27 cellular contexts compared by ENCODE assay signal in genomic region chr19:5498817-5499535, GRCh38. TPM values are rescaled to one million over a fixed set of nuclear protein-coding genes. Genes with fewer than 3 reads are reported as not detected.
DNase-seq lines count a peak whose midpoint lies in the region; ATAC-seq and TF ChIP-seq lines count a peak whose summit lies in the region.
"Had no signal": no experiment of that assay in that cellular context is flagged by ENCODE, and none has a peak within 500 bp of the region (broad histone marks: within the 10 kb centered on the region; RNA-seq: fewer than 3 reads in every experiment).

No MANE protein-coding gene starts in this region.

- no peak overlapping the region for H3K27ac ChIP-seq in gastrocnemius medialis
- H3K27ac ChIP-seq: BLaER1 treated with 17β-estradiol and CSF1 and Interleukin-3, amounts not matched to agents 10 nM and 100 nM; cardiac muscle cell; foreskin keratinocyte; psoas muscle; skin epidermis; suprapubic skin; uterus had no signal

- TF ChIP-seq POLR2A in gastrocnemius medialis (IDR thresholded peaks at IDR 0.05), result no peak

- H3K9me3 ChIP-seq in NT2/D1 (ENCODE audit: insufficient read depth, low read length), result peaks cover 29% of the 10 kb centered on the region
- H3K9me3 ChIP-seq in gastrocnemius medialis, result peaks cover 0 to 5% (median 0%) of the 10 kb centered on the region in 3 donors

- TF ChIP-seq CTCF in neural crest cell (conservative IDR thresholded peaks at IDR 0.05), result no peak
- TF ChIP-seq CTCF in gastrocnemius medialis (IDR thresholded peaks at IDR 0.05 in 4 of 5, conservative IDR thresholded peaks at IDR 0.05 in 1 of 5), result no peak

- peaks cover 56% of the 10 kb centered on the region for H3K27me3 Mint-ChIP-seq in neural crest cell (ENCODE audit: low read depth)

- in situ Hi-C loops in gastrocnemius medialis (cut with MboI; ENCODE audit: low sequenced_read_pairs in 4 of 4), result no loop called here

- H3K4me1 ChIP-seq in NT2/D1 (ENCODE audit: insufficient read depth, insufficient read length), result peaks cover 11% of the 10 kb centered on the region
- H3K4me1 ChIP-seq in gastrocnemius medialis, result no peaks in the 10 kb centered on the region
- H3K4me1 ChIP-seq: BLaER1 treated with 17β-estradiol and CSF1 and Interleukin-3, amounts not matched to agents 10 nM and 100 nM; foreskin keratinocyte; psoas muscle; suprapubic skin; uterus had no signal

- peaks cover 4% of the 10 kb centered on the region for H3K36me3 Mint-ChIP-seq in neural crest cell (ENCODE audit: low read depth)

- no peak overlapping the region for H3K9ac ChIP-seq in NT2/D1 (ENCODE audit: insufficient read length, low read depth)
- H3K9ac ChIP-seq: BLaER1 treated with 17β-estradiol and CSF1 and Interleukin-3, amounts not matched to agents 10 nM and 100 nM had no signal

- no peak for ATAC-seq in gastrocnemius medialis
- no peak for ATAC-seq in left lobe of liver
- no peak for ATAC-seq in HG03378 (IDR thresholded peaks at IDR 0.05; ENCODE audit: unreplicated experiment)
- ATAC-seq: foreskin keratinocyte, psoas muscle, Right ventricle myocardium inferior had no signal

- H3K27ac Mint-ChIP-seq in neural crest cell (ENCODE audit: unreplicated experiment), result peak overlapping the region; percentile 57
- H3K27ac Mint-ChIP-seq: memory B cell, naive B cell had no signal

- peaks cover 85% of the 10 kb centered on the region for H3K27me3 ChIP-seq in NT2/D1 (ENCODE audit: insufficient read depth, insufficient read length)
- peaks cover 5 to 21% (median 19%) of the 10 kb centered on the region in 3 donors for H3K27me3 ChIP-seq in gastrocnemius medialis
- H3K27me3 ChIP-seq: foreskin keratinocyte, uterus had no signal

- intact Hi-C loops in head of caudate nucleus (cut with DNase I) (no loop called here), gastrocnemius medialis (cut with DNase I; ENCODE audit: low total_unique reads) (no loop called here)

- H3K36me3 ChIP-seq in NT2/D1 (ENCODE audit: insufficient read depth, insufficient read length, low read length) (no peaks in the 10 kb centered on the region), gastrocnemius medialis (no peaks in the 10 kb centered on the region)
- H3K36me3 ChIP-seq: BLaER1 treated with 17β-estradiol and CSF1 and Interleukin-3, amounts not matched to agents 10 nM and 100 nM; cardiac muscle cell; suprapubic skin; uterus had no signal

- DNase-seq in ELF-1 (ENCODE audit: low read depth, low spot score), result peak; percentile 83
- peak; percentile 97 for DNase-seq in NT2/D1 (ENCODE audit: low read depth, low spot score)
- DNase-seq in head of caudate nucleus, result peak in 22 of 42 donors; percentile 5 to 64 (median 37)
- peak; percentile 22 for DNase-seq in neural crest cell (ENCODE audit: low read depth, low spot score)
- DNase-seq in gastrocnemius medialis, result no peak
- DNase-seq in left lobe of liver (ENCODE audit: low spot score), result no peak
- no peak for DNase-seq in Kasumi-1 (lab: John Stamatoyannopoulos, UW)
- DNase-seq: activated CD4-positive, alpha-beta T cell treated with anti-CD3 and anti-CD28 coated beads, Interleukin-2, amount 50 U/mL, for 48 hours; activated CD4-positive, CD25-positive, alpha-beta regulatory T cell; activated gamma-delta T cell; foreskin keratinocyte; GOT3; MM.1S; naive B cell; NCI-H1694; NCI-H226; OCI-M1; psoas muscle; stimulated activated CD4-positive, alpha-beta T cell treated with anti-CD3 and anti-CD28 coated beads, Interleukin-1b, Interleukin-23, amount 100 ng/mL, for 48 hours; uterus had no signal

- H3K4me3 ChIP-seq in NT2/D1 (ENCODE audit: insufficient read length, low read depth) (no peak overlapping the region), gastrocnemius medialis (no peak overlapping the region)
- H3K4me3 ChIP-seq: BLaER1 treated with 17β-estradiol and CSF1 and Interleukin-3, amounts not matched to agents 10 nM and 100 nM; cardiac muscle cell; psoas muscle; skin epidermis; suprapubic skin; uterus had no signal

- H3K9me3 Mint-ChIP-seq in neural crest cell, result peaks cover 7% of the 10 kb centered on the region

- H3K4me1 Mint-ChIP-seq in neural crest cell, result peaks cover 12% of the 10 kb centered on the region
- H3K4me1 Mint-ChIP-seq: memory B cell had no signal

- H3K4me3 Mint-ChIP-seq in neural crest cell, result no peak overlapping the region
- H3K4me3 Mint-ChIP-seq: memory B cell, naive B cell had no signal

RNA-seq across cellular contexts. Expression of gene ZNRF4, which starts 43.8 kb away (rescaled TPM):
- total RNA-seq in neural crest cell (not detected in 2 replicates), gastrocnemius medialis (not detected), left lobe of liver (not detected)
- total RNA-seq: cardiac muscle cell, foreskin keratinocyte, psoas muscle, Right ventricle myocardium inferior, suprapubic skin, uterus had no signal

Comparison
In these comparisons a context has a peak if more than half of its experiments do, and no peak if none do; other contexts are left out.
1. DNase-seq: peak in ELF-1 (single experiment), NT2/D1 (single experiment), head of caudate nucleus (22 of 42) and neural crest cell (single experiment); none in gastrocnemius medialis (0 of 2), left lobe of liver (single experiment) and Kasumi-1 (0 of 2).